35 cellular contexts compared by ENCODE assay signal in genomic region chr7:143120696-143121405, GRCh38. TPM values are rescaled to one million over a fixed set of nuclear protein-coding genes. Genes with fewer than 3 reads are reported as not detected.
DNase-seq lines count a peak whose midpoint lies in the region; ATAC-seq, FAIRE-seq and TF ChIP-seq lines count a peak whose summit lies in the region.
"Had no signal": no experiment of that assay in that cellular context is flagged by ENCODE, and none has a peak within 500 bp of the region (broad histone marks: within the 10 kb centered on the region; RNA-seq: fewer than 3 reads in every experiment).

No MANE protein-coding gene starts in this region.

- peak overlapping the region; percentile 55 for H3K4me2 ChIP-seq in A549
- H3K4me2 ChIP-seq: hepatocyte, smooth muscle cell had no signal

- H3K4me1 ChIP-seq in A549 (peaks cover 23% of the 10 kb centered on the region), adipocyte (ENCODE audit: control insufficient read depth, insufficient read depth, low read length) (peaks cover 4% of the 10 kb centered on the region)
- H3K4me1 ChIP-seq: BE2C, esophagus muscularis mucosa, gastrocnemius medialis, parathyroid adenoma had no signal

- no peaks in the 10 kb centered on the region for H3K27me3 ChIP-seq in adipocyte (replicated peaks; ENCODE audit: control insufficient read depth, insufficient read depth, low read length)
- H3K27me3 ChIP-seq: BE2C, esophagus muscularis mucosa, gastrocnemius medialis, hepatocyte had no signal

- H3K4me3 ChIP-seq in A549: no peak overlapping the region
- H3K4me3 ChIP-seq in adipocyte (ENCODE audit: low read length): no peak overlapping the region
- H3K4me3 ChIP-seq: esophagus muscularis mucosa, gastrocnemius medialis, hepatocyte, lung, mucosa of descending colon, smooth muscle cell had no signal

- TF ChIP-seq EP300 in A549 (IDR thresholded peaks at IDR 0.05): no peak

- peak overlapping the region; percentile 34 to 69; a peak in 4 of 6 replicates for H3K27ac ChIP-seq in A549
- H3K27ac ChIP-seq: esophagus muscularis mucosa, gastrocnemius medialis, hepatocyte, parathyroid adenoma had no signal

- POLR2A ChIA-PET in A549 (lab: Yijun Ruan, JAX): no interaction called here

- WGBS in A549 (ENCODE audit: missing lambda C conversion rate): 2% methylated on average over 3 of the region's 3 CpGs

- peak in 1 of 2 experiments; percentile 25 for DNase-seq in A549 (ENCODE audit: low read depth in 1 of 2, low spot score in 1 of 2)
- peak; percentile 6 for DNase-seq in ELF-1 (ENCODE audit: low read depth, low spot score)
- peak; percentile 42 for DNase-seq in adipocyte (ENCODE audit: low read depth)
- peak; percentile 62 for DNase-seq in myocyte (ENCODE audit: low read depth)
- DNase-seq in HUDEP-2 (lab: John Stamatoyannopoulos, UW; ENCODE audit: unreplicated experiment in 76 of 76): no peak
- no peak for DNase-seq in amygdala (lab: John Stamatoyannopoulos, UW)
- no peak for DNase-seq in nucleus accumbens (lab: John Stamatoyannopoulos, UW)
- DNase-seq: activated CD4-positive, alpha-beta T cell treated with anti-CD3 and anti-CD28 coated beads, Interleukin-2, amount 50 U/mL, for 48 hours; activated CD4-positive, CD25-positive, alpha-beta regulatory T cell treated with anti-CD3 and anti-CD28 coated beads, Interleukin-2, amount 50 U/mL, for 72 hours; activated naive CD4-positive, alpha-beta T cell treated with Interleukin-2 at 50 U/mL for 16 hours; BE2C; CD8-positive, alpha-beta memory T cell; cerebellar nuclear complex; DMS153; gastrocnemius medialis; mucosa of descending colon; NCI-H1092 treated with DMSO at 0.1 percent for 48 hours; NCI-H1930; NCI-H69; PC-3; stimulated activated naive CD8-positive, alpha-beta T cell treated with anti-CD3 and anti-CD28 coated beads, Interleukin-15, Interleukin-2, amounts not matched to agents 100 U/mL and 50 U/mL, for 24 hours; T-helper 2 cell had no signal

- TF ChIP-seq CTCF in A549 (IDR thresholded peaks at IDR 0.05): no peak

- FAIRE-seq in A549 (lab: Jason Lieb, UNC): peak; percentile 84
- FAIRE-seq: endometrium, G401.6 had no signal

- H3K9me3 ChIP-seq in A549: no peaks in the 10 kb centered on the region
- H3K9me3 ChIP-seq in adipocyte (ENCODE audit: control insufficient read depth, low read length): peaks cover 3% of the 10 kb centered on the region
- H3K9me3 ChIP-seq: BE2C, gastrocnemius medialis had no signal

- TF ChIP-seq RAD21 in A549 (conservative IDR thresholded peaks at IDR 0.05 in 1 of 2, IDR thresholded peaks at IDR 0.05 in 1 of 2): no peak

- ATAC-seq in A549 (no peak), GM18868 (IDR thresholded peaks at IDR 0.05; ENCODE audit: unreplicated experiment) (no peak)
- ATAC-seq: gastrocnemius medialis; mucosa of descending colon; PC-3; Right ventricle myocardium inferior; stimulated activated naive CD8-positive, alpha-beta T cell treated with anti-CD3 and anti-CD28 coated beads, Interleukin-15, Interleukin-2, amounts not matched to agents 100 U/mL and 50 U/mL, for 24 hours had no signal

- CTCF ChIA-PET in A549 (lab: Yijun Ruan, JAX): interaction anchor here (0.7 kb wide), 1 partner anchor 10 kb away, joined by 3 read pairs; no protein-coding TSS in a partner anchor

- no peaks in the 10 kb centered on the region for H3K36me3 ChIP-seq in adipocyte (ENCODE audit: control insufficient read depth, insufficient read depth, low read length, severe bottlenecking)
- H3K36me3 ChIP-seq: BE2C, esophagus muscularis mucosa, gastrocnemius medialis had no signal

- no peak overlapping the region for H3K9ac ChIP-seq in adipocyte (ENCODE audit: low read length)
- H3K9ac ChIP-seq: parathyroid adenoma had no signal

- no peak for TF ChIP-seq POLR2A in A549 (IDR thresholded peaks at IDR 0.05; ENCODE audit: low read length)

TF ChIP-seq in A549, 52 proteins besides CTCF, POLR2A, EP300 and RAD21:
- TF ChIP-seq, protein P1, sequence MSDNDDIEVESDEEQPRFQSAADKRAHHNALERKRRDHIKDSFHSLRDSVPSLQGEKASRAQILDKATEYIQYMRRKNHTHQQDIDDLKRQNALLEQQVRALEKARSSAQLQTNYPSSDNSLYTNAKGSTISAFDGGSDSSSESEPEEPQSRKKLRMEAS (IDR thresholded peaks at IDR 0.05): no peak
- TF ChIP-seq FOSL2 (IDR thresholded peaks at IDR 0.05): no peak
- no peak for TF ChIP-seq FOSL2 (CRISPR knock-in tag; IDR thresholded peaks at IDR 0.05)
- no peak for TF ChIP-seq JUN (IDR thresholded peaks at IDR 0.05)
- no peak for TF ChIP-seq FOXS1 (CRISPR knock-in tag; IDR thresholded peaks at IDR 0.05)
- TF ChIP-seq ZC3H11A (IDR thresholded peaks at IDR 0.05): no peak
- no peak for TF ChIP-seq CEBPB (IDR thresholded peaks at IDR 0.05)
- TF ChIP-seq CHD2 (IDR thresholded peaks at IDR 0.05; ENCODE audit: low read length, partially characterized antibody): no peak
- TF ChIP-seq BCL3 (IDR thresholded peaks at IDR 0.05): no peak
- no peak for TF ChIP-seq CHD4 (IDR thresholded peaks at IDR 0.05; ENCODE audit: borderline replicate concordance)
- no peak for TF ChIP-seq HMGXB4 (CRISPR knock-in tag; IDR thresholded peaks at IDR 0.05; ENCODE audit: borderline replicate concordance)
- TF ChIP-seq ZFP36 (IDR thresholded peaks at IDR 0.05; ENCODE audit: borderline replicate concordance, partially characterized antibody): no peak
- no peak for TF ChIP-seq ESRRA (IDR thresholded peaks at IDR 0.05; ENCODE audit: borderline replicate concordance, low read length)
TF ChIP-seq in A549: peak in this region for 0.

RNA-seq across cellular contexts. Expression of gene PIP, which starts 11.0 kb away (rescaled TPM):
- 0.14 TPM in 1 of 2 replicates, not detected in the other for polyA plus RNA-seq in A549 (2011; rRNA removed)
- not detected in 2 replicates for polyA plus RNA-seq in A549 (2012; cell fraction: cytosol; rRNA removed)
- not detected in 2 replicates for polyA plus RNA-seq in A549 (2012; cell fraction: nucleus; rRNA removed)
- polyA plus RNA-seq in A549 (2017; fragmentation: RNase III; extraction: RNeasy Plus Mini Kit Qiagen cat#74134 plus additional on column Dnase treatment): not detected in 3 replicates
- polyA minus RNA-seq in A549 (2011; rRNA and poly(A)+ RNA removed): not detected in 2 replicates
- not detected in 2 replicates for total RNA-seq in myocyte
- polyA plus RNA-seq in myocyte (2012): not detected
- total RNA-seq: CD8-positive, alpha-beta memory T cell; dermis microvascular lymphatic vessel endothelial cell; esophagus muscularis mucosa; gastrocnemius medialis; hepatocyte; mucosa of descending colon; PC-3; Right ventricle myocardium inferior; smooth muscle cell; temporal lobe; ureter had no signal
- polyA plus RNA-seq: CD8-positive, alpha-beta memory T cell; hepatocyte; neural cell; smooth muscle cell had no signal

Comparison
In these comparisons a context has a peak if more than half of its experiments do, and no peak if none do; other contexts are left out.
1. DNase-seq: peak in ELF-1 (single experiment), adipocyte (single experiment) and myocyte (single experiment); none in HUDEP-2 (0 of 76), amygdala (0 of 56) and nucleus accumbens (0 of 56).